Comparison of ENCODE assay signal across 8 cellular contexts in genomic region chr6:141677598-141678211, GRCh38.
A peak's percentile ranks its signal among the peaks of the same experiment; 100 is the strongest.
DNase-seq lines count a peak whose midpoint lies in the region; ATAC-seq and TF ChIP-seq lines count a peak whose summit lies in the region.

No MANE protein-coding gene starts in this region.

- no peaks in the 10 kb centered on the region for H3K36me3 Mint-ChIP-seq in MCF 10A (ENCODE audit: insufficient read depth, unreplicated experiment)

- DNase-seq in MCF 10A (ENCODE audit: unreplicated experiment) = peak; percentile 68
- DNase-seq in breast epithelium (ENCODE audit: low spot score in 2 of 2) = no peak
- peak; percentile 72 for DNase-seq in OCI-M1 (lab: John Stamatoyannopoulos, UW)
- no peak for DNase-seq in esophagus squamous epithelium (lab: John Stamatoyannopoulos, UW)
- no peak for DNase-seq in spleen
- DNase-seq in activated effector memory CD4-positive, alpha-beta T cell treated with anti-CD3 and anti-CD28 coated beads, Interleukin-2, amount 50 U/mL, for 16 hours = no peak
- DNase-seq in COR-L47 (lab: John Stamatoyannopoulos, UW) = no peak

- intact Hi-C loops in MCF 10A (cut with micrococcal nuclease) = loop anchor here (1.0 to 5.0 kb wide), 2 partner anchors 370 to 435 kb away; no protein-coding TSS in a partner anchor
- intact Hi-C loops in breast epithelium (cut with DNase I; ENCODE audit: low total_unique reads) = no loop called here
- intact Hi-C loops in esophagus squamous epithelium (cut with DNase I) = no loop called here
- intact Hi-C loops in spleen (cut with DNase I; ENCODE audit: low total_unique reads) = no loop called here

- H3K36me3 ChIP-seq in breast epithelium (no peaks in the 10 kb centered on the region), esophagus squamous epithelium (no peaks in the 10 kb centered on the region), spleen (no peaks in the 10 kb centered on the region)

- CTCF ChIA-PET in MCF 10A (lab: Yijun Ruan, JAX) = interaction anchor here (0.6 to 1.5 kb wide), 6 partner anchors 9 to 383 kb away, joined by 3 to 5 read pairs (median 4); no protein-coding TSS in a partner anchor

- ATAC-seq in HG03159 (IDR thresholded peaks at IDR 0.05; ENCODE audit: unreplicated experiment) = peak; percentile 73

- peaks cover 6% of the 10 kb centered on the region for H3K4me1 Mint-ChIP-seq in MCF 10A (ENCODE audit: insufficient read depth, unreplicated experiment)

- H3K27me3 Mint-ChIP-seq in MCF 10A (ENCODE audit: insufficient read depth, unreplicated experiment) = peaks cover 27% of the 10 kb centered on the region

- H3K27ac ChIP-seq in breast epithelium (no peak overlapping the region), esophagus squamous epithelium (no peak overlapping the region), spleen (no peak overlapping the region)

- no peak overlapping the region for H3K4me3 ChIP-seq in breast epithelium
- H3K4me3 ChIP-seq in esophagus squamous epithelium = no peak overlapping the region
- H3K4me3 ChIP-seq in spleen = no peak overlapping the region

- H3K27ac Mint-ChIP-seq in MCF 10A (ENCODE audit: low read depth, unreplicated experiment) = no peak overlapping the region

- TF ChIP-seq CTCF in MCF 10A (IDR thresholded peaks at IDR 0.05; ENCODE audit: unreplicated experiment) = peak; percentile 48
- peak in 1 of 3 donors; percentile 2 for TF ChIP-seq CTCF in breast epithelium (IDR thresholded peaks at IDR 0.05)
- peak in 5 of 6 experiments; percentile 25 to 46 (median 29) for TF ChIP-seq CTCF in esophagus squamous epithelium (IDR thresholded peaks at IDR 0.05)
- peak in 7 of 11 experiments; percentile 9 to 49 (median 42) for TF ChIP-seq CTCF in spleen (IDR thresholded peaks at IDR 0.05 in 8 of 11, conservative IDR thresholded peaks at IDR 0.05 in 3 of 11)

- H3K4me1 ChIP-seq in breast epithelium (no peaks in the 10 kb centered on the region), esophagus squamous epithelium (no peaks in the 10 kb centered on the region), spleen (no peaks in the 10 kb centered on the region)

- BruUV-seq in MCF 10A (replicated peaks; lab: Mats Ljungman, UMichigan) = no TSS peak

- POLR2A ChIA-PET in MCF 10A (lab: Yijun Ruan, JAX) = interaction anchor here (0.7 kb wide), 1 partner anchor 756 kb away, joined by 3 read pairs; no protein-coding TSS in a partner anchor

- no peak overlapping the region for H3K4me3 Mint-ChIP-seq in MCF 10A (ENCODE audit: unreplicated experiment)

- H3K9me3 Mint-ChIP-seq in MCF 10A (ENCODE audit: unreplicated experiment) = no peaks in the 10 kb centered on the region

- no peaks in the 10 kb centered on the region for H3K9me3 ChIP-seq in breast epithelium
- no peaks in the 10 kb centered on the region for H3K9me3 ChIP-seq in esophagus squamous epithelium
- no peaks in the 10 kb centered on the region for H3K9me3 ChIP-seq in spleen

- WGBS in esophagus squamous epithelium, 2 donors = 42 to 48% methylated on average over 4 of the region's 4 CpGs
- 52 to 58% (median 56%) methylated on average over 4 of the region's 4 CpGs for WGBS in spleen, 5 donors

- TF ChIP-seq POLR2A in breast epithelium (IDR thresholded peaks at IDR 0.05) = no peak
- no peak for TF ChIP-seq POLR2A in esophagus squamous epithelium (IDR thresholded peaks at IDR 0.05)
- TF ChIP-seq POLR2A in spleen (IDR thresholded peaks at IDR 0.05) = no peak

- H3K27me3 ChIP-seq in breast epithelium (no peaks in the 10 kb centered on the region), esophagus squamous epithelium (no peaks in the 10 kb centered on the region), spleen (replicated peaks in 1 of 7) (no peaks in the 10 kb centered on the region)

Comparison
In these comparisons a context has a peak if more than half of its experiments do, and no peak if none do; other contexts are left out.
1. DNase-seq: peak in MCF 10A (single experiment) and OCI-M1 (single experiment); none in breast epithelium (0 of 2), esophagus squamous epithelium (single experiment), spleen (single experiment), activated effector memory CD4-positive, alpha-beta T cell treated with anti-CD3 and anti-CD28 coated beads, Interleukin-2, amount 50 U/mL, for 16 hours (single experiment) and COR-L47 (single experiment).